Comparison of ENCODE assay signal across 8 cellular contexts in genomic region chr3:152474585-152474984, GRCh38.
DNase-seq lines count a peak whose midpoint lies in the region; ATAC-seq, FAIRE-seq and TF ChIP-seq lines count a peak whose summit lies in the region.

No MANE protein-coding gene starts in this region.

- H3K36me3 ChIP-seq in esophagus squamous epithelium (no peaks in the 10 kb centered on the region), trophoblast cell (ENCODE audit: control insufficient read depth in 1 of 2, insufficient read depth in 2 of 2, low read length in 2 of 2) (no peaks in the 10 kb centered on the region)

- WGBS in esophagus squamous epithelium, 2 donors: 76 to 80% methylated on average over 2 of the region's 2 CpGs
- WGBS in trophoblast cell (ENCODE audit: extremely low coverage, insufficient coverage, insufficient read length): no CpG with 5 or more reads among the region's 2 CpGs

- H3K23ac ChIP-seq in trophoblast cell (ENCODE audit: low read length): no peak overlapping the region

- H4K91ac ChIP-seq in trophoblast cell (ENCODE audit: low read depth, low read length): no peak overlapping the region

- H3K4me3 ChIP-seq in esophagus squamous epithelium (no peak overlapping the region), trophoblast cell (ENCODE audit: low read depth, low read length) (no peak overlapping the region)

- no peak for FAIRE-seq in RCC 7860 (lab: Jason Lieb, UNC)

- peak in 5 of 6 experiments; percentile 22 to 66 (median 43) for TF ChIP-seq CTCF in esophagus squamous epithelium (IDR thresholded peaks at IDR 0.05)

- TF ChIP-seq POLR2A in esophagus squamous epithelium (IDR thresholded peaks at IDR 0.05): no peak

- H3K4me2 ChIP-seq in trophoblast cell (ENCODE audit: low read length): no peak overlapping the region

- H3K79me1 ChIP-seq in trophoblast cell (ENCODE audit: low read length): no peaks in the 10 kb centered on the region

- no peak overlapping the region for H2AFZ ChIP-seq in trophoblast cell (ENCODE audit: insufficient read depth, low read length, poor library complexity)

- no peak overlapping the region for H2BK12ac ChIP-seq in trophoblast cell (ENCODE audit: low read length)

- no peak overlapping the region for H3K18ac ChIP-seq in trophoblast cell (ENCODE audit: low read length)

- no peaks in the 10 kb centered on the region for H3K27me3 ChIP-seq in esophagus squamous epithelium
- H3K27me3 ChIP-seq in trophoblast cell (ENCODE audit: insufficient read depth, low read length): no peaks in the 10 kb centered on the region

- intact Hi-C loops in esophagus squamous epithelium (cut with DNase I): no loop called here

- H3K79me2 ChIP-seq in trophoblast cell (ENCODE audit: control insufficient read depth, insufficient read depth, low read length, poor library complexity): no peaks in the 10 kb centered on the region

- no peak overlapping the region for H3K4ac ChIP-seq in trophoblast cell (ENCODE audit: low read depth, low read length)

- DNase-seq in COLO829 (ENCODE audit: low spot score) (peak; percentile 56), RCC 7860 (ENCODE audit: low spot score) (peak; percentile 12), esophagus squamous epithelium (lab: John Stamatoyannopoulos, UW) (no peak), trophoblast cell (peak; percentile 69 to 93), C1 segment of cervical spinal cord (lab: John Stamatoyannopoulos, UW) (no peak), T1000 (lab: John Stamatoyannopoulos, UW) (no peak)

- ATAC-seq in GM18907 (IDR thresholded peaks at IDR 0.05; ENCODE audit: unreplicated experiment) (peak; percentile 76), HG03354 (IDR thresholded peaks at IDR 0.05; ENCODE audit: poor library complexity, severe bottlenecking, unreplicated experiment) (peak; percentile 61)

- no peak overlapping the region for H4K12ac ChIP-seq in trophoblast cell (ENCODE audit: low read depth, low read length)

- H3K27ac ChIP-seq in esophagus squamous epithelium (no peak overlapping the region), trophoblast cell (ENCODE audit: low read depth, low read length) (no peak overlapping the region)

- no peak overlapping the region for H3K14ac ChIP-seq in trophoblast cell (ENCODE audit: low read length)

- H3K4me1 ChIP-seq in esophagus squamous epithelium (peaks cover 0 to 7% (median 0%) of the 10 kb centered on the region in 3 donors), trophoblast cell (ENCODE audit: control insufficient read depth in 1 of 2, insufficient read depth in 2 of 2, low read length in 2 of 2) (no peaks in the 10 kb centered on the region)

- H3K9me3 ChIP-seq in esophagus squamous epithelium (peaks cover 0 to 10% (median 0%) of the 10 kb centered on the region in 3 donors), trophoblast cell (ENCODE audit: insufficient read depth, low read depth, low read length) (no peaks in the 10 kb centered on the region)

- H2BK120ac ChIP-seq in trophoblast cell (ENCODE audit: insufficient read depth, low read length, poor library complexity): no peak overlapping the region

- no peak overlapping the region for H2BK5ac ChIP-seq in trophoblast cell (ENCODE audit: low read depth, low read length, poor library complexity)

- no peak overlapping the region for H4K8ac ChIP-seq in trophoblast cell (ENCODE audit: low read depth, low read length)

- no peak overlapping the region for H2AK5ac ChIP-seq in trophoblast cell (ENCODE audit: low read length)

- H3K9ac ChIP-seq in trophoblast cell (ENCODE audit: low read length): no peak overlapping the region

Comparison
In these comparisons a context has a peak if more than half of its experiments do, and no peak if none do; other contexts are left out.
1. DNase-seq: peak in COLO829 (single experiment), RCC 7860 (single experiment) and trophoblast cell (2 of 2); none in esophagus squamous epithelium (single experiment), C1 segment of cervical spinal cord (0 of 14) and T1000 (single experiment).